In the genomic region with DNA sequence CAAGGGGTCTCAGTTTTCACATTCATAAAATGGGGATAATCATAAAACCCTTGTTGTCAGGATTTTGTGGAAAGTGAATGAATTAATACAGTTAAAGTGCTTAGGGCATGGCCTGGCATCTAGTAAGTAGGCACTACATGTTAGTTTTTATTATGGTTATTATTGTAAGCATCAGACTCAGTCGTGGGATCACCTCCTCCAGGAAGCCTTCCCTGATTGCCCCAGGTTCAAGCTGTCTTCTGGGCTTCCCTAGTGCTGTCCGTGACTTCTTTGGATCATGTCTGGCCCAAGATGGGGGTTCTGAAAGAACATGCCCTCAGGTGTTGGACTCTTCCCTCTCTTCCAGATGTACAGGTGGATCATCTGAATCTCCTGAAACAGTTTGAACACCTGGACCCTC, we compare ENCODE assay signal across 35 cellular contexts. TPM values are rescaled to one million over a fixed set of nuclear protein-coding genes. Genes with fewer than 3 reads are reported as not detected.
"Had no signal": no experiment of that assay in that cellular context is flagged by ENCODE, and none has a peak within 500 bp of the region (broad histone marks: within the 10 kb centered on the region; RNA-seq: fewer than 3 reads in every experiment).

No MANE protein-coding gene starts in this region.

- H3K36me3 ChIP-seq: breast epithelium had no signal

- DNase-seq: activated CD4-positive, alpha-beta memory T cell treated with anti-CD3 and anti-CD28 coated beads for 36 hours; activated CD4-positive, alpha-beta T cell treated with anti-CD3 and anti-CD28 coated beads for 36 hours; activated CD4-positive, alpha-beta T cell treated with anti-CD3 and anti-CD28 coated beads, Interleukin-2, amount 10 ng/mL, durations not matched to agents 24 days and 14 days; activated CD4-positive, CD25-positive, alpha-beta regulatory T cell; activated CD4-positive, CD25-positive, alpha-beta regulatory T cell treated with anti-CD3 and anti-CD28 coated beads, Interleukin-2, amount 50 U/mL, for 72 hours; activated CD8-positive, alpha-beta memory T cell treated with anti-CD3 and anti-CD28 coated beads, Interleukin-2, amount 10 ng/mL, durations not matched to agents 7 days and 5 days; activated CD8-positive, alpha-beta memory T cell treated with anti-CD3 and anti-CD28 coated beads, Interleukin-2, amount 50 U/mL, for 4 hours; activated CD8-positive, alpha-beta T cell treated with anti-CD3 and anti-CD28 coated beads, Interleukin-2, amount 10 ng/mL, durations not matched to agents 7 days and 5 days; activated effector memory CD4-positive, alpha-beta T cell treated with anti-CD3 and anti-CD28 coated beads, Interleukin-2, amount 50 U/mL, for 16 hours; activated naive CD4-positive, alpha-beta T cell treated with anti-CD3 and anti-CD28 coated beads for 36 hours; activated naive CD8-positive, alpha-beta T cell treated with anti-CD3 and anti-CD28 coated beads for 36 hours; activated naive CD8-positive, alpha-beta T cell treated with anti-CD3 and anti-CD28 coated beads, Interleukin-2, amount 50 U/mL, for 24 hours; activated T-cell treated with anti-CD3 and anti-CD28 coated beads, Interleukin-2, amount 50 U/mL, for 1 hour; activated T-cell treated with anti-CD3 and anti-CD28 coated beads, Interleukin-2, amount 50 U/mL, for 48 hours; adrenal gland; central memory CD4-positive, alpha-beta T cell; cerebellar nuclear complex; colonic mucosa; dorsolateral prefrontal cortex; effector memory CD4-positive, alpha-beta T cell; endodermal cell; erythroblast; foreskin keratinocyte; gastrocnemius medialis; glutamatergic neuron; heart right ventricle; T-helper 2 cell had no signal

- H3K27me3 ChIP-seq: adrenal gland, ascending aorta, breast epithelium, cardiac muscle cell, colonic mucosa, dorsolateral prefrontal cortex, esophagus muscularis mucosa, foreskin keratinocyte, gastrocnemius medialis, heart right ventricle had no signal

- H3K9me3 ChIP-seq: adrenal gland, ascending aorta, breast epithelium, colonic mucosa, esophagus muscularis mucosa, gastrocnemius medialis, heart right ventricle had no signal

- H3K4me1 ChIP-seq: adrenal gland, ascending aorta, breast epithelium, colonic mucosa, foreskin keratinocyte had no signal

- ATAC-seq: activated CD4-positive, alpha-beta T cell treated with anti-CD3 and anti-CD28 coated beads for 36 hours; activated CD8-positive, alpha-beta memory T cell treated with anti-CD3 and anti-CD28 coated beads, Interleukin-2, amount 10 ng/mL, durations not matched to agents 7 days and 5 days; activated CD8-positive, alpha-beta T cell treated with anti-CD3 and anti-CD28 coated beads, Interleukin-2, amount 10 ng/mL, durations not matched to agents 7 days and 5 days; activated naive CD8-positive, alpha-beta T cell treated with anti-CD3 and anti-CD28 coated beads, Interleukin-2, amount 50 U/mL, for 24 hours; foreskin keratinocyte; gastrocnemius medialis; heart right ventricle had no signal

- H3K27ac ChIP-seq: adrenal gland, ascending aorta, breast epithelium, cardiac muscle cell, colonic mucosa, dorsolateral prefrontal cortex, esophagus muscularis mucosa, foreskin keratinocyte had no signal

- H3K4me3 ChIP-seq: adrenal gland, ascending aorta, breast epithelium, cardiac muscle cell, colonic mucosa, dorsolateral prefrontal cortex, esophagus muscularis mucosa, gastrocnemius medialis, heart right ventricle had no signal

RNA-seq across cellular contexts. Expression of a gene that starts 12.3 kb away (rescaled TPM):
- total RNA-seq: activated CD4-positive, alpha-beta T cell treated with anti-CD3 and anti-CD28 coated beads, Interleukin-2, amount 10 ng/mL, durations not matched to agents 24 days and 14 days; activated CD8-positive, alpha-beta memory T cell treated with anti-CD3 and anti-CD28 coated beads for 36 hours; activated CD8-positive, alpha-beta T cell treated with anti-CD3 and anti-CD28 coated beads, Interleukin-2, amount 10 ng/mL, durations not matched to agents 7 days and 5 days; activated T-helper 1 cell treated with anti-CD3 and anti-CD28 coated beads, Interleukin-12 subunit alpha, Interleukin-12 subunit beta, Interleukin-2, Interleukin-4 antibody, amounts not matched to agents 30 ng/mL and 10 ng/mL and 1 ng/mL, durations not matched to agents 14 hours and 24 hours and 36 hours; activated T-helper 2 cell treated with anti-CD3 and anti-CD28 coated beads, Interferon-gamma antibody, Interleukin-2, Interleukin-4, amounts not matched to agents 10 μg/mL and 5 μg/mL and 100 μg/mL, durations not matched to agents 14 hours and 24 hours and 36 hours; ascending aorta; colonic mucosa; foreskin keratinocyte; gastrocnemius medialis; T-helper 1 cell treated with Interleukin-12 subunit alpha and Interleukin-12 subunit beta and Interleukin-4 antibody, amounts not matched to agents 30 ng/mL and 1 ng/mL, for 36 hours had no signal

RNA-seq across cellular contexts. Expression of a gene that starts 22.7 kb away (rescaled TPM):
- total RNA-seq: activated T-helper 1 cell treated with anti-CD3 and anti-CD28 coated beads, Interleukin-12 subunit alpha, Interleukin-12 subunit beta, Interleukin-2, Interleukin-4 antibody, amounts not matched to agents 30 ng/mL and 10 ng/mL and 1 ng/mL, durations not matched to agents 14 hours and 24 hours and 36 hours; activated T-helper 2 cell treated with anti-CD3 and anti-CD28 coated beads, Interferon-gamma antibody, Interleukin-2, Interleukin-4, amounts not matched to agents 10 μg/mL and 5 μg/mL and 100 μg/mL, durations not matched to agents 14 hours and 24 hours and 36 hours; ascending aorta; gastrocnemius medialis; T-helper 1 cell treated with Interleukin-12 subunit alpha and Interleukin-12 subunit beta and Interleukin-4 antibody, amounts not matched to agents 30 ng/mL and 1 ng/mL, for 36 hours had no signal
